2 cellular contexts compared by ENCODE assay signal in genomic region chr11:10896493-10896892, GRCh38.
TF ChIP-seq lines count a peak whose summit lies in the region.

No MANE protein-coding gene starts in this region.

TF ChIP-seq in GM23338, 12 proteins besides CTCF, POLR2A, EP300 and RAD21:
- TF ChIP-seq ZNF462 (CRISPR knock-in tag; IDR thresholded peaks at IDR 0.05) (no peak), REST (IDR thresholded peaks at IDR 0.05; ENCODE audit: unreplicated experiment) (no peak), ETS1 (IDR thresholded peaks at IDR 0.05) (no peak)
TF ChIP-seq in GM23338: peak in this region for 0.

TF ChIP-seq in H1, 55 proteins besides CTCF, POLR2A, EP300 and RAD21:
- TF ChIP-seq RXRA (IDR thresholded peaks at IDR 0.05; ENCODE audit: insufficient read depth, low read depth, low read length) = no peak
- no peak for TF ChIP-seq USF2 (IDR thresholded peaks at IDR 0.05; ENCODE audit: low read length)
- no peak for TF ChIP-seq TAF7 (optimal IDR thresholded peaks at IDR 0.05; ENCODE audit: borderline replicate concordance, low read depth, low read length)
- TF ChIP-seq SUZ12 (IDR thresholded peaks at IDR 0.05; ENCODE audit: low read length) = no peak
- TF ChIP-seq NRF1 (IDR thresholded peaks at IDR 0.05; ENCODE audit: low read depth, low read length) = no peak
- TF ChIP-seq RNF2 (IDR thresholded peaks at IDR 0.05; ENCODE audit: borderline replicate concordance, low read depth, low read length, missing control alignments, poor library complexity, severe bottlenecking) = no peak
TF ChIP-seq in H1: peak in this region for 0.
